Comparison of ENCODE assay signal across 8 cellular contexts in the genomic region with DNA sequence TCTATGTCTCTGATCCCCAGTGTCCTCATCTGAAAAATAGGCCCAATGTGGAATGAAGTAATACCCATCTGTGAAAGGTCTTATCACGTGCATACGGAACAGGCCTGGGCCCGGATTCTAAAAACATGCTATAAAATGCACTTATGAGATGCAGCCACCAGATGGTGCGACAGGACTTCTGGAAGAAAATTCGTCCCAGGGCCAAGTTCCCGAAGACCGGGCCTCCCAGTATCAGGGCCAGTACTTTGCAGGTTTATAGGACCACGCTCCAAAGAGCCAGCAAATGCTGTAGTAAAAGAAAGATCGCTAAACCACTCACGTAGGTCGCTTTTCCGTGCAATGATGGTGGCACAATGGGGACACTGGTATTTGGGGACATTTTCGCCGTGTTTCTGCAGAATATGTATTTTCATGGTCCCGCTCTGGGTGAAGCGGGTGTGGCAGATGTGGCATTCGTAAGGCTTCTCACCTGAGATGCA. TPM values are rescaled to one million over a fixed set of nuclear protein-coding genes. Genes with fewer than 3 reads are reported as not detected.
DNase-seq lines count a peak whose midpoint lies in the region; ATAC-seq and TF ChIP-seq lines count a peak whose summit lies in the region.

No MANE protein-coding gene starts in this region.

- H3K4me3 Mint-ChIP-seq in Calu3 (ENCODE audit: low read depth, unreplicated experiment) = no peak overlapping the region

- H3K27ac Mint-ChIP-seq in Calu3 (ENCODE audit: unreplicated experiment) = no peak overlapping the region

- no peaks in the 10 kb centered on the region for H3K4me1 Mint-ChIP-seq in Calu3 (ENCODE audit: low read depth, unreplicated experiment)

- CTCF ChIA-PET in Calu3 (lab: Charles Lee) = interaction anchor here (1.8 kb wide), 1 partner anchor 81 kb away, joined by 18 read pairs; no protein-coding TSS in a partner anchor

- peak; percentile 79 for DNase-seq in Calu3
- peak; percentile 51 for DNase-seq in HK-2 (ENCODE audit: unreplicated experiment)
- peak; percentile 57 for DNase-seq in RPMI8226
- peak; percentile 77 for DNase-seq in dedifferentiated amniotic fluid mesenchymal stem cell (ENCODE audit: extremely low spot score)
- DNase-seq in left kidney (ENCODE audit: low read depth, low spot score) = peak; percentile 80
- peak; percentile 47 for DNase-seq in stromal cell of bone marrow (ENCODE audit: low read depth)

- no peaks in the 10 kb centered on the region for H3K36me3 Mint-ChIP-seq in Calu3 (ENCODE audit: insufficient read depth, unreplicated experiment)

- intact Hi-C loops in Calu3 (cut with micrococcal nuclease; ENCODE audit: unreplicated experiment) = loop anchor here (1.0 kb wide), 2 partner anchors 80 to 696 kb away; no protein-coding TSS in a partner anchor

- BruUV-seq in Calu3 (replicated peaks; lab: Mats Ljungman, UMichigan) = no TSS peak

- ATAC-seq in HG02870 (IDR thresholded peaks at IDR 0.05; ENCODE audit: unreplicated experiment) = no peak
- no peak for ATAC-seq in HG03175 (IDR thresholded peaks at IDR 0.05; ENCODE audit: unreplicated experiment)

- peaks cover 55% of the 10 kb centered on the region for H3K27me3 Mint-ChIP-seq in Calu3 (ENCODE audit: unreplicated experiment)

- no peaks in the 10 kb centered on the region for H3K9me3 Mint-ChIP-seq in Calu3 (ENCODE audit: low read depth, unreplicated experiment)

- TF ChIP-seq CTCF in Calu3 (IDR thresholded peaks at IDR 0.05; ENCODE audit: unreplicated experiment) = peak; percentile 82

RNA-seq across cellular contexts. Expression of a gene that starts 10.6 kb away (rescaled TPM):
- total RNA-seq in Calu3 (2022) = not detected in 2 replicates

RNA-seq across cellular contexts. Expression of a gene that starts 46.6 kb away (rescaled TPM):
- total RNA-seq in Calu3 (2022) = 0.12 and 0.19 TPM in 2 replicates
